Comparison of ENCODE assay signal across 1 cellular context in the genomic region with DNA sequence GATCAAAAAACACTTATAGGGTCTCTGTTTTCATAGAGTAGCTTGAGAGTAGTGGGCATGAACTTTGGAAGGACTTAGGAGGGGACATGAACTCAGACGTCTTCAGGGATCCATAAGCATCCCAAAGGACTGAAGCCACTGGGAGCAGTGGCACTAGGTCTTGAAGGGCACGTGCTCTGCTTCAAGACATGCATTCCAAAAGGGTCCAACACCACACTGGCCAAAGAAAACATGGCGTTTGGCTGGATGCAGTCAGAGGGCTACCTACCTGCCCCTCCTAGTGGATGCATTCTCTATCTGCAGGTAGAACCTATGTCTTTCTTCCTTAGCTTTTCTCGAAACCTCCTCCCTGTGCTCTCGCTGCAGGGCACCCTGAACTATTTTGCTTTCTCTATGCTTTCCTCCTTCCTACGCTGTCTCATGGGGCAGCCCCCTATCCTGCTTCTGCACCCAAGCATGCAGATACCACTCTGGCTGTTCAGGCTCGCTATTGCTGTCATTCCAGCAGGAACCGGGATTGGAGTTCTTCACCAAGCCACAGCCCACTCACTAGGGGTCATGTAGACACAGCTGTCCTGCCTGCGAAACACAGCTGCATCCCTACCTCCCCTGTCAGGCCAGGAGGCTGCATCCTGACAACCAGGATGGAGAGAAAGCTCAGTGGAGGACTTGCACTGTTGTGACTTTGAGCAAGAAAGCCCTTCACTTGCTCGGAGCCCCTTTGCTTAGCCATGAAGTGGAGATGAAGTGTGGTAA.
A peak's percentile ranks its signal among the peaks of the same experiment; 100 is the strongest.
TF ChIP-seq lines count a peak whose summit lies in the region.

No MANE protein-coding gene starts in this region.

TF ChIP-seq in H1, 55 proteins besides CTCF, POLR2A, EP300 and RAD21 (continued from another document):
- no peak for TF ChIP-seq CBX5 (IDR thresholded peaks at IDR 0.05; ENCODE audit: low read depth, low read length)
- TF ChIP-seq CTBP2 (IDR thresholded peaks at IDR 0.05; ENCODE audit: borderline replicate concordance, insufficient read depth, insufficient read length, low read length) = no peak
- TF ChIP-seq SIN3A (conservative IDR thresholded peaks at IDR 0.05 in 1 of 2, IDR thresholded peaks at IDR 0.05 in 1 of 2; ENCODE audit: low read depth in 1 of 2, low read length in 2 of 2) = no peak
- no peak for TF ChIP-seq TCF12 (IDR thresholded peaks at IDR 0.05; ENCODE audit: low read depth, low read length)
- TF ChIP-seq EZH2 (IDR thresholded peaks at IDR 0.05; ENCODE audit: low read depth, low read length, severe bottlenecking) = no peak
- peak; percentile 90 for TF ChIP-seq YY1 (IDR thresholded peaks at IDR 0.05; ENCODE audit: low read depth, low read length)
- TF ChIP-seq KDM4A (IDR thresholded peaks at IDR 0.05; ENCODE audit: low read depth, low read length, severe bottlenecking) = no peak
- TF ChIP-seq HDAC2 (IDR thresholded peaks at IDR 0.05; ENCODE audit: borderline replicate concordance in 1 of 2, low read depth in 2 of 2, low read length in 2 of 2) = no peak
- TF ChIP-seq POLR2AphosphoS5 (IDR thresholded peaks at IDR 0.05; ENCODE audit: low read depth, low read length) = no peak
- TF ChIP-seq SP2 (IDR thresholded peaks at IDR 0.05; ENCODE audit: low read length) = no peak
- TF ChIP-seq RFX5 (IDR thresholded peaks at IDR 0.05; ENCODE audit: borderline replicate concordance, low read depth, low read length) = no peak
- TF ChIP-seq CREB1 (IDR thresholded peaks at IDR 0.05) = no peak; the same call in 1 of the 2 replicates
- TF ChIP-seq SUZ12 (IDR thresholded peaks at IDR 0.05; ENCODE audit: low read length) = no peak
- TF ChIP-seq BRCA1 (IDR thresholded peaks at IDR 0.05; ENCODE audit: low read depth, low read length) = no peak
- no peak for TF ChIP-seq BACH1 (IDR thresholded peaks at IDR 0.05; ENCODE audit: low read length)
- TF ChIP-seq PHF8 (conservative IDR thresholded peaks at IDR 0.05; ENCODE audit: low read depth, low read length) = no peak
- no peak for TF ChIP-seq KDM5A (IDR thresholded peaks at IDR 0.05; ENCODE audit: low read length)
- TF ChIP-seq GTF2F1 (IDR thresholded peaks at IDR 0.05; ENCODE audit: borderline replicate concordance, low read depth, low read length) = no peak
- 0 out of 2 replicates have a peak, but pooled peaks have one; percentile 34 for TF ChIP-seq TEAD4 (IDR thresholded peaks at IDR 0.05; ENCODE audit: low read depth, low read length)
